ENCODE assay signal across 23 cellular contexts in the genomic region with DNA sequence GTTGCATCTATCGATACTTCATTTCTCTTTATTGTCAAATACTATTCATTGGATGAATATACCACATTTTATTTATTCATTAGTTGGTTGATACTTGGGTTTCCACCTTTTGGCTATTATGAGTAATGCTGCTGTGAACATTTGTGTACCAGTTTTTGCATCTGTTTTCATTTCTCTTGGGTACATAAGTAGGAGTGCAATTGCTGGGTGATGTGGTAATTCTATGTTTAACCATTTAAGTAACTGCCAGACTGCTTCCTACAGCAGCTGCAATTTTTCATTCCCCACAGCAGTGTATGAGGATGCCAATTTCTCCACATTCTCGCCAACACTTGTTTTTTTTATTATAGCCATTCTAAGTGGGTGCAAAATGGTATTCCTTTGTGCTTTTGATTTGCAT. TPM values are rescaled to one million over a fixed set of nuclear protein-coding genes. Genes with fewer than 3 reads are reported as not detected.
DNase-seq lines count a peak whose midpoint lies in the region; ATAC-seq, FAIRE-seq and TF ChIP-seq lines count a peak whose summit lies in the region.
"Had no signal": no experiment of that assay in that cellular context is flagged by ENCODE, and none has a peak within 500 bp of the region (broad histone marks: within the 10 kb centered on the region; RNA-seq: fewer than 3 reads in every experiment).

No MANE protein-coding gene starts in this region.

- H4K20me1 ChIP-seq in HepG2 (ENCODE audit: insufficient read depth, low read length) = no peaks in the 10 kb centered on the region

- TF ChIP-seq POLR2A in HepG2 (IDR thresholded peaks at IDR 0.05; ENCODE audit: insufficient read depth in 1 of 2, low read depth in 2 of 2, low read length in 2 of 2) = no peak
- TF ChIP-seq POLR2A in right lobe of liver (IDR thresholded peaks at IDR 0.05) = no peak

- H3K9ac ChIP-seq in HepG2 (ENCODE audit: insufficient read depth, low read depth, low read length) = no peak overlapping the region
- H3K9ac ChIP-seq: BLaER1, GM23248 had no signal

- no TSS peak for BruUV-seq in HepG2 (replicated peaks; lab: Mats Ljungman, UMichigan)

- POLR2A ChIA-PET in HepG2 (lab: Yijun Ruan, JAX) = no interaction called here

- WGBS in HepG2 (ENCODE audit: low lambda C conversion rate) = 98% methylated on average over 2 of the region's 2 CpGs
- 88% methylated on average over 2 of the region's 2 CpGs for WGBS in right lobe of liver (ENCODE audit: insufficient coverage, low coverage, low lambda C conversion rate, missing lambda C conversion rate)

- H3K27ac ChIP-seq in HepG2 (ENCODE audit: extremely low read length, insufficient read depth, low read length) (no peak overlapping the region), right lobe of liver (no peak overlapping the region)
- H3K27ac ChIP-seq: BLaER1, GM23248, SJSA1 had no signal

- CTCF ChIA-PET in HepG2 (lab: Yijun Ruan, JAX; ENCODE audit: low intra/inter-chr PET ratio, low total read pairs) = no interaction called here

- intact Hi-C loops in HepG2 (cut with micrococcal nuclease; ENCODE audit: unreplicated experiment) (no loop called here), right lobe of liver (cut with DNase I) (no loop called here)

- no peak overlapping the region for H3K4me3 Mint-ChIP-seq in brain
- H3K4me3 Mint-ChIP-seq: CD4-positive, alpha-beta memory T cell had no signal

- in situ Hi-C loops in HepG2 (cut with HindIII; ENCODE audit: extremely low pct_ligation_motif_present, low pct_unique_long_range_greater_than_20kb) = no loop called here

- no peak for ATAC-seq in HepG2
- ATAC-seq in right lobe of liver = no peak
- no peak for ATAC-seq in GM21528 (IDR thresholded peaks at IDR 0.05; ENCODE audit: low FRiP score, unreplicated experiment)
- ATAC-seq: Panc1 had no signal

- H3K4me1 ChIP-seq in HepG2 (ENCODE audit: insufficient read depth, low read length) (no peaks in the 10 kb centered on the region), right lobe of liver (peaks cover 0 to 4% (median 0%) of the 10 kb centered on the region in 4 donors)
- H3K4me1 ChIP-seq: SJSA1 had no signal

- H3K36me3 ChIP-seq in HepG2 (replicated peaks in 1 of 2; ENCODE audit: control insufficient read depth in 1 of 2, insufficient read depth in 2 of 2, low read length in 2 of 2) (peaks cover 3 to 27% of the 10 kb centered on the region in 2 experiments), right lobe of liver (peaks cover 0 to 12% (median 1%) of the 10 kb centered on the region in 4 donors)

- H3K79me2 ChIP-seq in HepG2 (ENCODE audit: insufficient read depth, low read length) = no peaks in the 10 kb centered on the region

- H3K9me3 ChIP-seq in HepG2 (ENCODE audit: low read length) = no peaks in the 10 kb centered on the region
- H3K9me3 ChIP-seq in right lobe of liver = no peaks in the 10 kb centered on the region
- H3K9me3 ChIP-seq: BLaER1, HAP-1, SJSA1 had no signal

- TF ChIP-seq EP300 in HepG2 (IDR thresholded peaks at IDR 0.05; ENCODE audit: low read depth in 2 of 2, low read length in 2 of 2) (no peak), HepG2 (CRISPR knock-in tag; IDR thresholded peaks at IDR 0.05; ENCODE audit: borderline replicate concordance) (no peak)

- H2AFZ ChIP-seq in HepG2 (ENCODE audit: low read length) = no peak overlapping the region
- H2AFZ ChIP-seq: GM23248 had no signal

- H3K27me3 Mint-ChIP-seq in brain = no peaks in the 10 kb centered on the region
- H3K27me3 Mint-ChIP-seq: CD4-positive, alpha-beta memory T cell had no signal

- no peak overlapping the region for H3K4me3 ChIP-seq in HepG2 (replicated peaks in 1 of 3; ENCODE audit: insufficient read depth in 1 of 3, low read depth in 2 of 3, low read length in 3 of 3)
- no peak overlapping the region for H3K4me3 ChIP-seq in right lobe of liver
- H3K4me3 ChIP-seq: BLaER1, GM23248, HAP-1, SJSA1 had no signal

- TF ChIP-seq CTCF in HepG2 (CRISPR knock-in tag; IDR thresholded peaks at IDR 0.05) = no peak
- TF ChIP-seq CTCF in right lobe of liver (IDR thresholded peaks at IDR 0.05) = no peak
- TF ChIP-seq CTCF in brain (conservative IDR thresholded peaks at IDR 0.05) = no peak

- no peak for FAIRE-seq in HepG2 (lab: Jason Lieb, UNC)
- FAIRE-seq: A204.1 had no signal

- peak overlapping the region in 4 of 5 experiments; percentile 16 to 80 (median 61) for H3K27ac Mint-ChIP-seq in brain
- H3K27ac Mint-ChIP-seq: CD4-positive, alpha-beta memory T cell had no signal

- peaks cover 11% of the 10 kb centered on the region for H3K36me3 Mint-ChIP-seq in brain

- peaks cover 12% of the 10 kb centered on the region for H3K4me1 Mint-ChIP-seq in brain

- no peak for DNase-seq in HepG2 (ENCODE audit: low spot score)
- DNase-seq in right lobe of liver = no peak
- peak; percentile 58 for DNase-seq in fibroblast of the conjunctiva (ENCODE audit: low read depth)
- peak; percentile 20 for DNase-seq in superior temporal gyrus (ENCODE audit: extremely low spot score)
- DNase-seq in NCI-H2029 (lab: John Stamatoyannopoulos, UW) = no peak
- no peak for DNase-seq in glomerular visceral epithelial cell (ENCODE audit: extremely low spot score)
- DNase-seq: CD4-positive, alpha-beta memory T cell; DMS153; GDM1; GM23248; KG1; NCI-H1092; NCI-H1436 treated with DMSO at 0.1 percent for 48 hours; NCI-H2029 treated with DMSO at 0.1 percent for 48 hours; NCI-H2171 treated with DMSO at 0.1 percent for 48 hours; NCI-H446 had no signal

- H3K9me3 Mint-ChIP-seq in brain = no peaks in the 10 kb centered on the region

- no peak overlapping the region for H3K4me2 ChIP-seq in HepG2 (ENCODE audit: low read depth, low read length)
- H3K4me2 ChIP-seq: BLaER1 had no signal

- no peak for TF ChIP-seq RAD21 in HepG2 (CRISPR knock-in tag; IDR thresholded peaks at IDR 0.05)

- H3K27me3 ChIP-seq in HepG2 (ENCODE audit: control insufficient read depth in 1 of 2, insufficient read depth in 2 of 2, low read length in 2 of 2) (no peaks in the 10 kb centered on the region), right lobe of liver (no peaks in the 10 kb centered on the region)
- H3K27me3 ChIP-seq: BLaER1, SJSA1 had no signal

RNA-seq across cellular contexts. Expression of gene KCNJ14, which starts 2.6 kb away (rescaled TPM):
- total RNA-seq in HepG2 (2016; rRNA removed; fragmentation: Illumina TruSeq; extraction: Trizol) (0.17 and 0.20 TPM in 2 replicates), right lobe of liver (under 1 TPM; 0.22 to 0.44 (median 0.31) TPM)
- 0.09 TPM in 1 of 2 replicates, not detected in the other for total RNA-seq in HepG2 (2016; cell fraction: cytosol; rRNA removed; fragmentation: Illumina TruSeq; extraction: Trizol; ENCODE audit: low read depth)
- total RNA-seq in HepG2 (2016; cell fraction: insoluble cytoplasmic fraction; rRNA removed; fragmentation: Illumina TruSeq; extraction: Trizol) = 0.15 and 0.19 TPM in 2 replicates
- 0.10 and 0.15 TPM in 2 replicates for total RNA-seq in HepG2 (2016; cell fraction: membrane; rRNA removed; fragmentation: Illumina TruSeq; extraction: Trizol)
- 0.25 and 0.43 TPM in 2 replicates for total RNA-seq in HepG2 (2016; cell fraction: nucleus; rRNA removed; fragmentation: Illumina TruSeq; extraction: Trizol)
- polyA plus RNA-seq in HepG2 (2011; rRNA removed) (0.46 and 0.51 TPM in 2 replicates), brain (ENCODE audit: insufficient read depth, low read depth, low replicate concordance) (0.80 TPM)
- 0.14 and 0.17 TPM in 2 replicates for polyA plus RNA-seq in HepG2 (2011; cell fraction: cytosol; rRNA removed)
- 3.1 and 3.8 TPM in 2 replicates for polyA plus RNA-seq in HepG2 (2011; cell fraction: nucleus; rRNA removed)
- polyA plus RNA-seq in HepG2 (2012) = 0.72 and 0.89 TPM in 2 replicates
- 0.03 TPM in 1 of 2 replicates, not detected in the other for polyA plus RNA-seq in HepG2 (2016; cell fraction: cytosol; fragmentation: Illumina TruSeq; extraction: Trizol; ENCODE audit: low read depth)
- 0.05 and 0.12 TPM in 2 replicates for polyA plus RNA-seq in HepG2 (2016; cell fraction: insoluble cytoplasmic fraction; fragmentation: Illumina TruSeq; extraction: Trizol; ENCODE audit: low read depth)
- polyA plus RNA-seq in HepG2 (2016; cell fraction: membrane; fragmentation: Illumina TruSeq; extraction: Trizol; ENCODE audit: low read depth) = 0.11 TPM in 1 of 2 replicates, not detected in the other
- polyA plus RNA-seq in HepG2 (2016; cell fraction: nucleus; fragmentation: Illumina TruSeq; extraction: Trizol; ENCODE audit: insufficient read depth, low read depth) = 0.65 and 0.97 TPM in 2 replicates
- 3.6 TPM in 2 replicates for polyA minus RNA-seq in HepG2 (2011; rRNA and poly(A)+ RNA removed; ENCODE audit: low replicate concordance)
- polyA minus RNA-seq in HepG2 (2011; cell fraction: cytosol; rRNA and poly(A)+ RNA removed) = 0.20 and 0.35 TPM in 2 replicates
- polyA minus RNA-seq in HepG2 (2011; cell fraction: nucleus; rRNA and poly(A)+ RNA removed) = 2.0 and 2.4 TPM in 2 replicates

RNA-seq across cellular contexts. Expression of gene CYTH2, which starts 11.2 kb away (rescaled TPM):
- total RNA-seq in HepG2 (2016; rRNA removed; fragmentation: Illumina TruSeq; extraction: Trizol) (9.6 and 16.5 TPM in 2 replicates), right lobe of liver (10 to 100 TPM in 5 of 6 experiments, 1 to 10 TPM in 1; 7.7 to 22.7 (median 13.5) TPM)
- 2.8 and 3.0 TPM in 2 replicates for total RNA-seq in HepG2 (2016; cell fraction: cytosol; rRNA removed; fragmentation: Illumina TruSeq; extraction: Trizol; ENCODE audit: low read depth)
- 8.4 and 15.9 TPM in 2 replicates for total RNA-seq in HepG2 (2016; cell fraction: insoluble cytoplasmic fraction; rRNA removed; fragmentation: Illumina TruSeq; extraction: Trizol)
- 4.9 and 7.0 TPM in 2 replicates for total RNA-seq in HepG2 (2016; cell fraction: membrane; rRNA removed; fragmentation: Illumina TruSeq; extraction: Trizol)
- 16.4 and 17.2 TPM in 2 replicates for total RNA-seq in HepG2 (2016; cell fraction: nucleus; rRNA removed; fragmentation: Illumina TruSeq; extraction: Trizol)
- polyA plus RNA-seq in HepG2 (2011; rRNA removed) (39.3 and 48.3 TPM in 2 replicates), brain (ENCODE audit: insufficient read depth, low read depth, low replicate concordance) (108 TPM)
- 18.2 and 20.7 TPM in 2 replicates for polyA plus RNA-seq in HepG2 (2011; cell fraction: cytosol; rRNA removed)
- polyA plus RNA-seq in HepG2 (2011; cell fraction: nucleus; rRNA removed) = 185 and 188 TPM in 2 replicates
- polyA plus RNA-seq in HepG2 (2012) = 26.4 and 29.2 TPM in 2 replicates
- polyA plus RNA-seq in HepG2 (2016; cell fraction: cytosol; fragmentation: Illumina TruSeq; extraction: Trizol; ENCODE audit: low read depth) = 3.2 and 3.5 TPM in 2 replicates
- 14.6 and 14.8 TPM in 2 replicates for polyA plus RNA-seq in HepG2 (2016; cell fraction: insoluble cytoplasmic fraction; fragmentation: Illumina TruSeq; extraction: Trizol; ENCODE audit: low read depth)
- 6.2 and 6.8 TPM in 2 replicates for polyA plus RNA-seq in HepG2 (2016; cell fraction: membrane; fragmentation: Illumina TruSeq; extraction: Trizol; ENCODE audit: low read depth)
- 61.4 and 71.7 TPM in 2 replicates for polyA plus RNA-seq in HepG2 (2016; cell fraction: nucleus; fragmentation: Illumina TruSeq; extraction: Trizol; ENCODE audit: insufficient read depth, low read depth)
- 37.0 and 50.0 TPM in 2 replicates for polyA minus RNA-seq in HepG2 (2011; rRNA and poly(A)+ RNA removed; ENCODE audit: low replicate concordance)
- 7.5 and 8.4 TPM in 2 replicates for polyA minus RNA-seq in HepG2 (2011; cell fraction: cytosol; rRNA and poly(A)+ RNA removed)
- polyA minus RNA-seq in HepG2 (2011; cell fraction: nucleus; rRNA and poly(A)+ RNA removed) = 37.6 and 43.0 TPM in 2 replicates

RNA-seq across cellular contexts. Expression of gene GRWD1, which starts 12.2 kb away (rescaled TPM):
- 46.6 and 52.3 TPM in 2 replicates for total RNA-seq in HepG2 (2016; rRNA removed; fragmentation: Illumina TruSeq; extraction: Trizol)
- 5.2 and 5.4 TPM in 2 replicates for total RNA-seq in HepG2 (2016; cell fraction: cytosol; rRNA removed; fragmentation: Illumina TruSeq; extraction: Trizol; ENCODE audit: low read depth)
- 41.4 and 47.5 TPM in 2 replicates for total RNA-seq in HepG2 (2016; cell fraction: insoluble cytoplasmic fraction; rRNA removed; fragmentation: Illumina TruSeq; extraction: Trizol)
- total RNA-seq in HepG2 (2016; cell fraction: membrane; rRNA removed; fragmentation: Illumina TruSeq; extraction: Trizol) = 11.1 and 15.5 TPM in 2 replicates
- total RNA-seq in HepG2 (2016; cell fraction: nucleus; rRNA removed; fragmentation: Illumina TruSeq; extraction: Trizol) = 19.7 and 21.0 TPM in 2 replicates
- polyA plus RNA-seq in HepG2 (2011; rRNA removed) = 10.8 and 13.4 TPM in 2 replicates
- polyA plus RNA-seq in HepG2 (2011; cell fraction: cytosol; rRNA removed) = 10.4 and 13.0 TPM in 2 replicates
- 13.4 and 14.2 TPM in 2 replicates for polyA plus RNA-seq in HepG2 (2011; cell fraction: nucleus; rRNA removed)
- 13.3 and 14.3 TPM in 2 replicates for polyA plus RNA-seq in HepG2 (2012)
- 4.1 and 4.4 TPM in 2 replicates for polyA plus RNA-seq in HepG2 (2016; cell fraction: cytosol; fragmentation: Illumina TruSeq; extraction: Trizol; ENCODE audit: low read depth)
- 36.7 and 46.2 TPM in 2 replicates for polyA plus RNA-seq in HepG2 (2016; cell fraction: insoluble cytoplasmic fraction; fragmentation: Illumina TruSeq; extraction: Trizol; ENCODE audit: low read depth)
- 5.9 and 7.9 TPM in 2 replicates for polyA plus RNA-seq in HepG2 (2016; cell fraction: membrane; fragmentation: Illumina TruSeq; extraction: Trizol; ENCODE audit: low read depth)
- polyA plus RNA-seq in HepG2 (2016; cell fraction: nucleus; fragmentation: Illumina TruSeq; extraction: Trizol; ENCODE audit: insufficient read depth, low read depth) = 23.1 and 26.5 TPM in 2 replicates
- polyA minus RNA-seq in HepG2 (2011; rRNA and poly(A)+ RNA removed; ENCODE audit: low replicate concordance) = 25.6 and 30.2 TPM in 2 replicates
- 12.1 and 17.9 TPM in 2 replicates for polyA minus RNA-seq in HepG2 (2011; cell fraction: cytosol; rRNA and poly(A)+ RNA removed)
- polyA minus RNA-seq in HepG2 (2011; cell fraction: nucleus; rRNA and poly(A)+ RNA removed) = 13.7 and 20.3 TPM in 2 replicates
- 10 to 100 TPM; 14.7 to 31.0 (median 17.6) TPM for total RNA-seq in right lobe of liver
- polyA plus RNA-seq in brain (ENCODE audit: insufficient read depth, low read depth, low replicate concordance) = 20.4 TPM

RNA-seq across cellular contexts. Expression of gene LMTK3, which starts 53.6 kb away (rescaled TPM):
- total RNA-seq in HepG2 (2016; rRNA removed; fragmentation: Illumina TruSeq; extraction: Trizol) (0.22 and 0.29 TPM in 2 replicates), right lobe of liver (under 1 TPM in 5 of 6 experiments, not detected in 1; 0.09 to 0.31 (median 0.12) TPM)
- total RNA-seq in HepG2 (2016; cell fraction: cytosol; rRNA removed; fragmentation: Illumina TruSeq; extraction: Trizol; ENCODE audit: low read depth) = 0.10 and 0.18 TPM in 2 replicates
- total RNA-seq in HepG2 (2016; cell fraction: insoluble cytoplasmic fraction; rRNA removed; fragmentation: Illumina TruSeq; extraction: Trizol) = 0.27 and 0.45 TPM in 2 replicates
- total RNA-seq in HepG2 (2016; cell fraction: membrane; rRNA removed; fragmentation: Illumina TruSeq; extraction: Trizol) = 0.09 and 0.21 TPM in 2 replicates
- total RNA-seq in HepG2 (2016; cell fraction: nucleus; rRNA removed; fragmentation: Illumina TruSeq; extraction: Trizol) = 0.38 and 0.47 TPM in 2 replicates
- polyA plus RNA-seq in HepG2 (2011; rRNA removed) (0.18 and 0.30 TPM in 2 replicates), brain (ENCODE audit: insufficient read depth, low read depth, low replicate concordance) (27.6 TPM)
- 0.10 and 0.19 TPM in 2 replicates for polyA plus RNA-seq in HepG2 (2011; cell fraction: cytosol; rRNA removed)
- 1.7 and 2.2 TPM in 2 replicates for polyA plus RNA-seq in HepG2 (2011; cell fraction: nucleus; rRNA removed)
- 1.6 and 2.0 TPM in 2 replicates for polyA plus RNA-seq in HepG2 (2012)
- polyA plus RNA-seq in HepG2 (2016; cell fraction: cytosol; fragmentation: Illumina TruSeq; extraction: Trizol; ENCODE audit: low read depth) = 0.05 and 0.07 TPM in 2 replicates
- polyA plus RNA-seq in HepG2 (2016; cell fraction: insoluble cytoplasmic fraction; fragmentation: Illumina TruSeq; extraction: Trizol; ENCODE audit: low read depth) = 0.45 and 0.47 TPM in 2 replicates
- 0.09 and 0.14 TPM in 2 replicates for polyA plus RNA-seq in HepG2 (2016; cell fraction: membrane; fragmentation: Illumina TruSeq; extraction: Trizol; ENCODE audit: low read depth)
- polyA plus RNA-seq in HepG2 (2016; cell fraction: nucleus; fragmentation: Illumina TruSeq; extraction: Trizol; ENCODE audit: insufficient read depth, low read depth) = 1.5 and 1.6 TPM in 2 replicates
- polyA minus RNA-seq in HepG2 (2011; rRNA and poly(A)+ RNA removed; ENCODE audit: low replicate concordance) = 0.16 and 0.23 TPM in 2 replicates
- 0.18 and 0.69 TPM in 2 replicates for polyA minus RNA-seq in HepG2 (2011; cell fraction: cytosol; rRNA and poly(A)+ RNA removed)
- polyA minus RNA-seq in HepG2 (2011; cell fraction: nucleus; rRNA and poly(A)+ RNA removed) = 0.25 and 0.39 TPM in 2 replicates
- total RNA-seq: SJSA1 had no signal
- polyA plus RNA-seq: GM23248 had no signal

Comparison
In these comparisons a context has a peak if more than half of its experiments do, and no peak if none do; other contexts are left out.
1. DNase-seq: peak in fibroblast of the conjunctiva (single experiment) and superior temporal gyrus (single experiment); none in HepG2 (single experiment), right lobe of liver (0 of 3), NCI-H2029 (single experiment) and glomerular visceral epithelial cell (single experiment).